ENCODE assay signal across 8 cellular contexts in the genomic region with DNA sequence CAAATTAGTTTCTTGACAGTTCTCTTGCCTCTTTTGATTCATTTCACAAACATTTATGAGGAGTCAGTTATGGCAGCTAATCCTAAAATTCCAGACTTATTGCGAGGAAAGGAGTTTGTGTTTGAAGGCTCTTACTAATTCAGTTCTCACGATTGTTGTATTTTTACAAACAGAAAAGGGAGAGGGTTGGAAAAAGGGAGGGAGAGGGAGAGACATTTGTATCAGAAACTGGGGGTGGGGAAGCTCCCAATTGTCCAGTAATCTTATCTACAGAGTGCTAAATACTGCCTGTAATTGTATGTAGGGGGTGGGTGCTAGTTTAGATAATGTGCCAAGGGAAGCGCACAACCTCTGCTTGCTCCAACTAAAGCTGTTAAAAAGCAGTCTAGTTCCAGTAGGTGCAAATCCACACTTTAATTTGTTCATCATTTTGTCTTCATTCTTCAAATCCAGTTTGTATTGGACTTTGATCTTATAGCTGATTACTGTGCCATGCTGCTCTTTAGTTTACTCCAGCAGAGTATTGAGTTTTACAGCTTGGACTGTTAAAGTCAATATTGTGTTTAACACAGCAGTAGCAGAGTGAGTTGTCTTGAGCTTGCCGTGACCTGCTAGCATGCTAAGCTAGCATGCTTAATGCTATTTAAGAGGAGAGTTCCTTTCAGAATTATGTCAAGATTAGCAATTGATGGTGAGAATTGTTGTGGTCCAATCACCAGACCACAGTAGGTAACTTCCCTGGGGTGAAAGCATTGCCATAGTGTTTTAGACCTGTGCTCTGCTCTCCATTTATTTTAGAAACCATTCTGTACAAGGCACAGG. TPM values are rescaled to one million over a fixed set of nuclear protein-coding genes. Genes with fewer than 3 reads are reported as not detected.
DNase-seq lines count a peak whose midpoint lies in the region; ATAC-seq and TF ChIP-seq lines count a peak whose summit lies in the region.

No MANE protein-coding gene starts in this region.

- H3K27me3 ChIP-seq in heart left ventricle, result no peaks in the 10 kb centered on the region
- no peaks in the 10 kb centered on the region for H3K27me3 ChIP-seq in tibial artery

- peak in 3 of 4 donors; percentile 23 to 60 (median 44) for ATAC-seq in heart left ventricle
- no peak for ATAC-seq in HG03095 (IDR thresholded peaks at IDR 0.05; ENCODE audit: unreplicated experiment)
- no peak for ATAC-seq in HG02870 (IDR thresholded peaks at IDR 0.05; ENCODE audit: unreplicated experiment)

- peak overlapping the region in 11 of 12 donors; percentile 9 to 55 (median 43) for H3K27ac ChIP-seq in heart left ventricle
- H3K27ac ChIP-seq in tibial artery, result peak overlapping the region; percentile 26 to 45

- WGBS in heart left ventricle, 4 donors, result 26 to 33% (median 31%) methylated on average over 4 of the region's 4 CpGs

- no peaks in the 10 kb centered on the region for H3K9me3 ChIP-seq in heart left ventricle
- H3K9me3 ChIP-seq in tibial artery, result no peaks in the 10 kb centered on the region

- H3K4me3 ChIP-seq in heart left ventricle (peak overlapping the region in 1 of 12 donors; percentile 7), tibial artery (peak overlapping the region in 1 of 2 donors; percentile 1)

- peak; percentile 10 for DNase-seq in NCI-H510A (lab: John Stamatoyannopoulos, UW)
- DNase-seq in NCI-H510A treated with DMSO at 0.1 percent for 48 hours (lab: John Stamatoyannopoulos, UW), result no peak
- DNase-seq in NCI-H226, result peak; percentile 69
- DNase-seq in heart left ventricle, result no peak
- DNase-seq in tibial artery, result no peak
- DNase-seq in KG1 (lab: John Stamatoyannopoulos, UW), result no peak

- no peak for TF ChIP-seq CTCF in heart left ventricle (IDR thresholded peaks at IDR 0.05)
- no peak for TF ChIP-seq CTCF in tibial artery (IDR thresholded peaks at IDR 0.05)

- H3K36me3 ChIP-seq in heart left ventricle (no peaks in the 10 kb centered on the region), tibial artery (no peaks in the 10 kb centered on the region)

- intact Hi-C loops in heart left ventricle (cut with DNase I), result no loop called here
- intact Hi-C loops in tibial artery (cut with DNase I; ENCODE audit: low total_unique reads), result no loop called here

- TF ChIP-seq POLR2A in heart left ventricle (IDR thresholded peaks at IDR 0.05), result no peak

- H3K4me1 ChIP-seq in heart left ventricle (peaks cover 9 to 81% (median 74%) of the 10 kb centered on the region in 12 donors), tibial artery (peaks cover 0 to 78% (median 50%) of the 10 kb centered on the region in 4 donors)

RNA-seq across cellular contexts. Expression of a gene that starts 13.9 kb away (rescaled TPM):
- total RNA-seq in heart left ventricle, result 10 to 100 TPM; 32.4 to 87.4 (median 44.7) TPM
- 10 to 100 TPM; 14.5 to 36.8 TPM for polyA plus RNA-seq in heart left ventricle

RNA-seq across cellular contexts. Expression of a gene that starts 59.6 kb away (rescaled TPM):
- 10 to 100 TPM; 24.1 to 43.4 (median 30.7) TPM for total RNA-seq in heart left ventricle
- polyA plus RNA-seq in heart left ventricle, result 10 to 100 TPM; 37.0 to 55.3 TPM

Comparison
In these comparisons a context has a peak if more than half of its experiments do, and no peak if none do; other contexts are left out.
1. DNase-seq: peak in NCI-H510A (single experiment) and NCI-H226 (single experiment); none in NCI-H510A treated with DMSO at 0.1 percent for 48 hours (single experiment), heart left ventricle (0 of 5), tibial artery (0 of 2) and KG1 (single experiment).
2. ATAC-seq: peak in heart left ventricle (3 of 4); none in HG03095 (single experiment) and HG02870 (single experiment).